In genomic region chr4:1511441-1512041, GRCh38 we compare ENCODE assay signal across 8 cellular contexts.
DNase-seq lines count a peak whose midpoint lies in the region; ATAC-seq, FAIRE-seq and TF ChIP-seq lines count a peak whose summit lies in the region.
"Had no signal": no experiment of that assay in that cellular context is flagged by ENCODE, and none has a peak within 500 bp of the region (broad histone marks: within the 10 kb centered on the region; RNA-seq: fewer than 3 reads in every experiment).

No MANE protein-coding gene starts in this region.

- no peak overlapping the region for H2BK120ac ChIP-seq in IMR-90 (ENCODE audit: low read depth, low read length)

- H3K4me1 ChIP-seq in IMR-90 (ENCODE audit: control insufficient read depth, insufficient read depth, low read length) (no peaks in the 10 kb centered on the region), smooth muscle cell (ENCODE audit: low read depth) (no peaks in the 10 kb centered on the region)

- no peak for TF ChIP-seq CTCF in IMR-90 (conservative IDR thresholded peaks at IDR 0.05; ENCODE audit: low read depth, low read length)
- no peak for TF ChIP-seq CTCF in WERI-Rb-1 (IDR thresholded peaks at IDR 0.05; ENCODE audit: low read depth, low read length)
- no peak for TF ChIP-seq CTCF in smooth muscle cell (IDR thresholded peaks at IDR 0.05; ENCODE audit: borderline replicate concordance, insufficient read depth, poor library complexity, severe bottlenecking)

- 0 out of 2 replicates have a peak, but pooled peaks have one; percentile 35 for ATAC-seq in IMR-90 (ENCODE audit: low read depth)
- no peak for ATAC-seq in HG03354 (IDR thresholded peaks at IDR 0.05; ENCODE audit: poor library complexity, severe bottlenecking, unreplicated experiment)

- no peaks in the 10 kb centered on the region for H3F3A ChIP-seq in smooth muscle cell (ENCODE audit: low read depth)

- H3K27me3 ChIP-seq in IMR-90 (ENCODE audit: control insufficient read depth, insufficient read depth, low read length) (peaks cover 60% of the 10 kb centered on the region), WERI-Rb-1 (ENCODE audit: insufficient read depth, low read depth, severe bottlenecking) (no peaks in the 10 kb centered on the region), smooth muscle cell (ENCODE audit: low read depth) (peaks cover 3% of the 10 kb centered on the region)

- H2BK5ac ChIP-seq in IMR-90 (ENCODE audit: low read depth, low read length, poor library complexity, severe bottlenecking), result no peak overlapping the region

- in situ Hi-C loops in IMR-90 (cut with MboI; ENCODE audit: low sequenced_read_pairs), result no loop called here

- H3K4ac ChIP-seq in IMR-90 (ENCODE audit: low read depth, low read length), result no peak overlapping the region

- H4K20me1 ChIP-seq in IMR-90 (ENCODE audit: insufficient read depth, low read length) (no peaks in the 10 kb centered on the region; the same call in 1 of the 2 replicates), smooth muscle cell (ENCODE audit: low read depth) (no peaks in the 10 kb centered on the region)

- POLR2A ChIA-PET in IMR-90 (lab: Charles Lee; ENCODE audit: unreplicated experiment), result no interaction called here

- no peak overlapping the region for H4K8ac ChIP-seq in IMR-90 (ENCODE audit: low read depth in 2 of 2, low read length in 2 of 2)

- H3K27ac ChIP-seq in IMR-90 (ENCODE audit: insufficient read depth, low read length), result no peak overlapping the region
- no peak overlapping the region for H3K27ac ChIP-seq in WERI-Rb-1
- H3K27ac ChIP-seq in smooth muscle cell (ENCODE audit: low read depth), result no peak overlapping the region

- no peak overlapping the region for H3K18ac ChIP-seq in IMR-90 (ENCODE audit: low read depth, low read length)

- H4K5ac ChIP-seq in IMR-90 (ENCODE audit: low read depth, low read length), result no peak overlapping the region

- H3K9me1 ChIP-seq in IMR-90 (ENCODE audit: insufficient read depth, low read length), result no peaks in the 10 kb centered on the region

- CTCF ChIA-PET in IMR-90 (lab: Yijun Ruan, JAX), result no interaction called here

- dilution Hi-C loops in IMR-90 (cut with HindIII; ENCODE audit: low sequenced_read_pairs, unreplicated experiment), result no loop called here

- 85% methylated on average over 14 of the region's 22 CpGs; no CpG with 5 or more reads in 1 of the 2 experiments for WGBS in IMR-90 (ENCODE audit: extremely low coverage in 2 of 2, insufficient read length in 1 of 2), 2 experiments
- 92% methylated on average over 20 of the region's 22 CpGs for WGBS in smooth muscle cell (ENCODE audit: low lambda C conversion rate)

- H2BK15ac ChIP-seq in IMR-90 (ENCODE audit: low read depth, low read length), result no peak overlapping the region

- H3K23ac ChIP-seq in IMR-90 (ENCODE audit: low read depth, low read length), result no peak overlapping the region

- TF ChIP-seq RAD21 in IMR-90 (IDR thresholded peaks at IDR 0.05; ENCODE audit: low read length), result no peak

- no peaks in the 10 kb centered on the region for H3K36me3 ChIP-seq in IMR-90 (ENCODE audit: control insufficient read depth, insufficient read depth, low read length)
- H3K36me3 ChIP-seq in WERI-Rb-1, result no peaks in the 10 kb centered on the region; the same call in 1 of the 2 replicates
- H3K36me3 ChIP-seq in smooth muscle cell (ENCODE audit: low read depth), result no peaks in the 10 kb centered on the region

- H3K4me3 ChIP-seq in IMR-90 (ENCODE audit: insufficient read depth, low read depth, low read length) (no peak overlapping the region), WERI-Rb-1 (ENCODE audit: low read depth, low read length) (no peak overlapping the region), smooth muscle cell (no peak overlapping the region)
- H3K4me3 ChIP-seq: skin epidermis had no signal

- peaks cover 12% of the 10 kb centered on the region; the same call in 1 of the 2 replicates for H3K9me3 ChIP-seq in IMR-90 (ENCODE audit: control insufficient read depth, insufficient read depth, low read length)
- peaks cover 3% of the 10 kb centered on the region for H3K9me3 ChIP-seq in WERI-Rb-1 (ENCODE audit: severe bottlenecking)
- H3K9me3 ChIP-seq in smooth muscle cell (replicated peaks; ENCODE audit: low read depth), result no peaks in the 10 kb centered on the region

- no peaks in the 10 kb centered on the region for H3K79me1 ChIP-seq in IMR-90 (ENCODE audit: low read depth in 1 of 2, low read length in 2 of 2)

- no peaks in the 10 kb centered on the region for H3K79me2 ChIP-seq in smooth muscle cell (ENCODE audit: low read depth)

- H2AK5ac ChIP-seq in IMR-90 (ENCODE audit: low read depth, low read length), result no peak overlapping the region

- H2BK20ac ChIP-seq in IMR-90 (ENCODE audit: low read depth, low read length), result no peak overlapping the region

- H3K14ac ChIP-seq in IMR-90 (replicated peaks; ENCODE audit: low read depth, low read length), result no peak overlapping the region

- no peak overlapping the region for H3K9ac ChIP-seq in IMR-90 (ENCODE audit: low read depth, low read length)
- H3K9ac ChIP-seq in smooth muscle cell (ENCODE audit: low read depth), result no peak overlapping the region

- no peak for FAIRE-seq in GM19239 (lab: Jason Lieb, UNC)

- no peak overlapping the region for H2AFZ ChIP-seq in IMR-90 (replicated peaks; ENCODE audit: low read length, poor library complexity)
- no peak overlapping the region for H2AFZ ChIP-seq in smooth muscle cell (ENCODE audit: low read depth)

- DNase-seq in IMR-90, result peak; percentile 36
- peak; percentile 46 for DNase-seq in WERI-Rb-1
- peak; percentile 13 for DNase-seq in glomerular visceral epithelial cell (ENCODE audit: extremely low spot score)
- peak; percentile 58 for DNase-seq in stimulated activated CD4-positive, alpha-beta T cell treated with anti-CD3 and anti-CD28 coated beads, Interleukin-4, amount 100 ng/mL, for 24 hours
- no peak for DNase-seq in GM19239 (ENCODE audit: insufficient read length, low spot score)
- no peak for DNase-seq in smooth muscle cell (lab: John Stamatoyannopoulos, UW; ENCODE audit: unreplicated experiment)

- no peak overlapping the region for H3K56ac ChIP-seq in IMR-90 (ENCODE audit: extremely low read depth, insufficient read depth, low read length)

- intact Hi-C loops in IMR-90 (cut with micrococcal nuclease), result loop anchor here (5.0 kb wide), 1 partner anchor 154 kb away; no protein-coding TSS in a partner anchor

- no peak overlapping the region for H4K91ac ChIP-seq in IMR-90 (ENCODE audit: insufficient read depth, low read depth, low read length)

- no peak for TF ChIP-seq POLR2A in IMR-90 (IDR thresholded peaks at IDR 0.05; ENCODE audit: low read depth, low read length)

- H3K4me2 ChIP-seq in IMR-90 (ENCODE audit: low read depth, low read length) (no peak overlapping the region), smooth muscle cell (no peak overlapping the region)

- no TSS peak for BruUV-seq in IMR-90 (replicated peaks; lab: Mats Ljungman, UMichigan)

- H2AK9ac ChIP-seq in IMR-90 (replicated peaks; ENCODE audit: low read depth, low read length, poor library complexity), result no peak overlapping the region

TF ChIP-seq in IMR-90, 13 proteins besides CTCF, POLR2A, EP300 and RAD21:
- TF ChIP-seq USF2 (IDR thresholded peaks at IDR 0.05; ENCODE audit: low read depth, low read length) (peak; percentile 97), MAZ (IDR thresholded peaks at IDR 0.05; ENCODE audit: borderline replicate concordance, low read depth, low read length) (no peak), CHD1 (IDR thresholded peaks at IDR 0.05; ENCODE audit: low read depth, low read length) (no peak)

Comparison
In these comparisons a context has a peak if more than half of its experiments do, and no peak if none do; other contexts are left out.
1. DNase-seq: peak in IMR-90 (single experiment), WERI-Rb-1 (single experiment), glomerular visceral epithelial cell (single experiment) and stimulated activated CD4-positive, alpha-beta T cell treated with anti-CD3 and anti-CD28 coated beads, Interleukin-4, amount 100 ng/mL, for 24 hours (single experiment); none in GM19239 (single experiment) and smooth muscle cell (single experiment).